ENCODE assay signal across 19 cellular contexts in the genomic region with DNA sequence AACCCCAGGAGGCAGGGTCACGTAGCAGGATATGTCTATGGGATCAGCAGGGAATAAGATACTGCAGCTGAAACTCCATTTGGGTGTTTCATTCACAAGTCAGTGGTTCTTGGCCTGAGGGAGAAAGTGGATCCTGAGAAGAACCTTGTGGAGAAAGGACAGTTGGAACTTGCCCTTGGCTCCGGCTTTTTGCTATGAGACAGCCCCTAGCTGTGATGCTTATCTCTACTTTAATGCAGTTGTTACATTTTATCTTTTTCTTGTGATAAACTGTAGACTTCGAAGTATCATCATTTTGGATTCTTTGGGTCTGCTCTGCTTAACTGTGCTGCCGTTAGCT. TPM values are rescaled to one million over a fixed set of nuclear protein-coding genes. Genes with fewer than 3 reads are reported as not detected.
DNase-seq lines count a peak whose midpoint lies in the region; ATAC-seq and TF ChIP-seq lines count a peak whose summit lies in the region.
"Had no signal": no experiment of that assay in that cellular context is flagged by ENCODE, and none has a peak within 500 bp of the region (broad histone marks: within the 10 kb centered on the region; RNA-seq: fewer than 3 reads in every experiment).

No MANE protein-coding gene starts in this region.

- TF ChIP-seq CTCF in esophagus squamous epithelium (IDR thresholded peaks at IDR 0.05) (no peak), type B pancreatic cell (conservative IDR thresholded peaks at IDR 0.05) (no peak), gastroesophageal sphincter (IDR thresholded peaks at IDR 0.05) (no peak)

- peak overlapping the region; percentile 12 for H3K27ac Mint-ChIP-seq in type B pancreatic cell

- H3K36me3 ChIP-seq in KOPT-K1 (ENCODE audit: insufficient read depth, low read length): no peaks in the 10 kb centered on the region
- H3K36me3 ChIP-seq in esophagus squamous epithelium: no peaks in the 10 kb centered on the region
- no peaks in the 10 kb centered on the region for H3K36me3 ChIP-seq in gastroesophageal sphincter

- no peaks in the 10 kb centered on the region for H3K9me3 ChIP-seq in KOPT-K1 (ENCODE audit: insufficient read depth, low read length, poor library complexity, severe bottlenecking)
- H3K9me3 ChIP-seq in esophagus squamous epithelium: no peaks in the 10 kb centered on the region
- no peaks in the 10 kb centered on the region for H3K9me3 ChIP-seq in gastroesophageal sphincter

- no peak overlapping the region for H3K4me3 Mint-ChIP-seq in type B pancreatic cell
- H3K4me3 Mint-ChIP-seq: CD4-positive, alpha-beta memory T cell; H9 had no signal

- no peaks in the 10 kb centered on the region for H3K9me3 Mint-ChIP-seq in type B pancreatic cell
- H3K9me3 Mint-ChIP-seq: CD4-positive, alpha-beta memory T cell; H9 had no signal

- H3K4me1 Mint-ChIP-seq in type B pancreatic cell (ENCODE audit: unreplicated experiment): peaks cover 4% of the 10 kb centered on the region
- H3K4me1 Mint-ChIP-seq: CD4-positive, alpha-beta memory T cell had no signal

- no peak for ATAC-seq in gastroesophageal sphincter
- ATAC-seq: HCT116 had no signal

- intact Hi-C loops in esophagus squamous epithelium (cut with DNase I): no loop called here

- peak overlapping the region; percentile 92 for H3K27ac ChIP-seq in KOPT-K1 (ENCODE audit: low read depth, low read length, poor library complexity, severe bottlenecking)
- H3K27ac ChIP-seq in esophagus squamous epithelium: peak overlapping the region in 3 of 4 donors; percentile 18 to 47 (median 27)
- H3K27ac ChIP-seq in gastroesophageal sphincter: no peak overlapping the region
- H3K27ac ChIP-seq: GM23248 had no signal

- no peaks in the 10 kb centered on the region for H3K36me3 Mint-ChIP-seq in type B pancreatic cell
- H3K36me3 Mint-ChIP-seq: CD4-positive, alpha-beta memory T cell had no signal

- H3K27me3 ChIP-seq in esophagus squamous epithelium (no peaks in the 10 kb centered on the region), gastroesophageal sphincter (no peaks in the 10 kb centered on the region)

- DNase-seq in esophagus squamous epithelium (lab: John Stamatoyannopoulos, UW): no peak
- no peak for DNase-seq in type B pancreatic cell (ENCODE audit: extremely low spot score, unreplicated experiment)
- DNase-seq in HPDE6-E6E7 (ENCODE audit: extremely low spot score): no peak
- DNase-seq in activated effector memory CD4-positive, alpha-beta T cell treated with anti-CD3 and anti-CD28 coated beads, Interleukin-2, amount 50 U/mL, for 16 hours: no peak
- DNase-seq: C1 segment of cervical spinal cord; CD4-positive, alpha-beta memory T cell; COR-L47; DMS79; EL; GDM1; GM23248; H9 had no signal

- no peak for TF ChIP-seq EP300 in gastroesophageal sphincter (IDR thresholded peaks at IDR 0.05)

- H3K4me3 ChIP-seq in esophagus squamous epithelium (no peak overlapping the region), gastroesophageal sphincter (no peak overlapping the region)
- H3K4me3 ChIP-seq: GM12878, GM23248 had no signal

- H3K4me1 ChIP-seq in esophagus squamous epithelium (peaks cover 0 to 50% (median 0%) of the 10 kb centered on the region in 3 donors), gastroesophageal sphincter (no peaks in the 10 kb centered on the region)

- 86 to 95% methylated on average over 3 to 4 of the region's 4 CpGs for WGBS in esophagus squamous epithelium, 2 donors
- WGBS in gastroesophageal sphincter (ENCODE audit: low coverage in 1 of 2), 2 donors: 85 to 93% methylated on average over 2 to 4 of the region's 4 CpGs

- no peaks in the 10 kb centered on the region for H3K27me3 Mint-ChIP-seq in type B pancreatic cell

- TF ChIP-seq POLR2A in esophagus squamous epithelium (IDR thresholded peaks at IDR 0.05) (no peak), gastroesophageal sphincter (IDR thresholded peaks at IDR 0.05) (no peak)

RNA-seq across cellular contexts. Expression of a gene that starts 6.0 kb away (rescaled TPM):
- total RNA-seq in esophagus squamous epithelium (100 to 1,000 TPM; 255 to 453 (median 376) TPM), type B pancreatic cell (ENCODE audit: low replicate concordance) (102 and 382 TPM in 2 replicates), gastroesophageal sphincter (10 to 100 TPM in 1 of 4 donors, 1 to 10 TPM in 1, under 1 TPM in 2; 0.54 to 14.6 (median 1.0) TPM)
- total RNA-seq: A172; A673; CD4-positive, alpha-beta memory T cell; GM23248; H4; H9 had no signal

Comparison
In these comparisons a context has a peak if more than half of its experiments do, and no peak if none do; other contexts are left out.
1. H3K27ac ChIP-seq: peak in KOPT-K1 (single experiment) and esophagus squamous epithelium (3 of 4); none in gastroesophageal sphincter (0 of 4).